In genomic region chr15:45291822-45292582, GRCh38 we compare ENCODE assay signal across 1 cellular context.
A peak's percentile ranks its signal among the peaks of the same experiment; 100 is the strongest.
TF ChIP-seq lines count a peak whose summit lies in the region.

No MANE protein-coding gene starts in this region.

TF ChIP-seq in HepG2, 621 proteins besides CTCF, POLR2A, EP300 and RAD21 (continued from another document):
- TF ChIP-seq, protein P1, sequence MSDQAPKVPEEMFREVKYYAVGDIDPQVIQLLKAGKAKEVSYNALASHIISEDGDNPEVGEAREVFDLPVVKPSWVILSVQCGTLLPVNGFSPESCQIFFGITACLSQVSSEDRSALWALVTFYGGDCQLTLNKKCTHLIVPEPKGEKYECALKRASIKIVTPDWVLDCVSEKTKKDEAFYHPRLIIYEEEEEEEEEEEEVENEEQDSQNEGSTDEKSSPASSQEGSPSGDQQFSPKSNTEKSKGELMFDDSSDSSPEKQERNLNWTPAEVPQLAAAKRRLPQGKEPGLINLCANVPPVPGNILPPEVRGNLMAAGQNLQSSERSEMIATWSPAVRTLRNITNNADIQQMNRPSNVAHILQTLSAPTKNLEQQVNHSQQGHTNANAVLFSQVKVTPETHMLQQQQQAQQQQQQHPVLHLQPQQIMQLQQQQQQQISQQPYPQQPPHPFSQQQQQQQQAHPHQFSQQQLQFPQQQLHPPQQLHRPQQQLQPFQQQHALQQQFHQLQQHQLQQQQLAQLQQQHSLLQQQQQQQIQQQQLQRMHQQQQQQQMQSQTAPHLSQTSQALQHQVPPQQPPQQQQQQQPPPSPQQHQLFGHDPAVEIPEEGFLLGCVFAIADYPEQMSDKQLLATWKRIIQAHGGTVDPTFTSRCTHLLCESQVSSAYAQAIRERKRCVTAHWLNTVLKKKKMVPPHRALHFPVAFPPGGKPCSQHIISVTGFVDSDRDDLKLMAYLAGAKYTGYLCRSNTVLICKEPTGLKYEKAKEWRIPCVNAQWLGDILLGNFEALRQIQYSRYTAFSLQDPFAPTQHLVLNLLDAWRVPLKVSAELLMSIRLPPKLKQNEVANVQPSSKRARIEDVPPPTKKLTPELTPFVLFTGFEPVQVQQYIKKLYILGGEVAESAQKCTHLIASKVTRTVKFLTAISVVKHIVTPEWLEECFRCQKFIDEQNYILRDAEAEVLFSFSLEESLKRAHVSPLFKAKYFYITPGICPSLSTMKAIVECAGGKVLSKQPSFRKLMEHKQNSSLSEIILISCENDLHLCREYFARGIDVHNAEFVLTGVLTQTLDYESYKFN (CRISPR knock-in tag; conservative IDR thresholded peaks at IDR 0.05), result 0 out of 2 replicates have a peak, but pooled peaks have one; percentile 17
- TF ChIP-seq ZNF616 (CRISPR knock-in tag; IDR thresholded peaks at IDR 0.05; ENCODE audit: low read depth), result no peak
- no peak for TF ChIP-seq ZNF660 (CRISPR knock-in tag; IDR thresholded peaks at IDR 0.05; ENCODE audit: borderline replicate concordance, low read depth)
- TF ChIP-seq TSC22D2 (CRISPR knock-in tag; IDR thresholded peaks at IDR 0.05; ENCODE audit: borderline replicate concordance), result no peak
- no peak for TF ChIP-seq TARDBP (CRISPR knock-in tag; IDR thresholded peaks at IDR 0.05)
- TF ChIP-seq, protein P2, sequence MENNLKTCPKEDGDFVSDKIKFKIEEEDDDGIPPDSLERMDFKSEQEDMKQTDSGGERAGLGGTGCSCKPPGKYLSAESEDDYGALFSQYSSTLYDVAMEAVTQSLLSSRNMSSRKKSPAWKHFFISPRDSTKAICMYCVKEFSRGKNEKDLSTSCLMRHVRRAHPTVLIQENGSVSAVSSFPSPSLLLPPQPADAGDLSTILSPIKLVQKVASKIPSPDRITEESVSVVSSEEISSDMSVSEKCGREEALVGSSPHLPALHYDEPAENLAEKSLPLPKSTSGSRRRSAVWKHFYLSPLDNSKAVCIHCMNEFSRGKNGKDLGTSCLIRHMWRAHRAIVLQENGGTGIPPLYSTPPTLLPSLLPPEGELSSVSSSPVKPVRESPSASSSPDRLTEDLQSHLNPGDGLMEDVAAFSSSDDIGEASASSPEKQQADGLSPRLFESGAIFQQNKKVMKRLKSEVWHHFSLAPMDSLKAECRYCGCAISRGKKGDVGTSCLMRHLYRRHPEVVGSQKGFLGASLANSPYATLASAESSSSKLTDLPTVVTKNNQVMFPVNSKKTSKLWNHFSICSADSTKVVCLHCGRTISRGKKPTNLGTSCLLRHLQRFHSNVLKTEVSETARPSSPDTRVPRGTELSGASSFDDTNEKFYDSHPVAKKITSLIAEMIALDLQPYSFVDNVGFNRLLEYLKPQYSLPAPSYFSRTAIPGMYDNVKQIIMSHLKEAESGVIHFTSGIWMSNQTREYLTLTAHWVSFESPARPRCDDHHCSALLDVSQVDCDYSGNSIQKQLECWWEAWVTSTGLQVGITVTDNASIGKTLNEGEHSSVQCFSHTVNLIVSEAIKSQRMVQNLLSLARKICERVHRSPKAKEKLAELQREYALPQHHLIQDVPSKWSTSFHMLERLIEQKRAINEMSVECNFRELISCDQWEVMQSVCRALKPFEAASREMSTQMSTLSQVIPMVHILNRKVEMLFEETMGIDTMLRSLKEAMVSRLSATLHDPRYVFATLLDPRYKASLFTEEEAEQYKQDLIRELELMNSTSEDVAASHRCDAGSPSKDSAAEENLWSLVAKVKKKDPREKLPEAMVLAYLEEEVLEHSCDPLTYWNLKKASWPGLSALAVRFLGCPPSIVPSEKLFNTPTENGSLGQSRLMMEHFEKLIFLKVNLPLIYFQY (CRISPR knock-in tag; IDR thresholded peaks at IDR 0.05; ENCODE audit: borderline replicate concordance), result no peak
- TF ChIP-seq MXI1 (IDR thresholded peaks at IDR 0.05; ENCODE audit: borderline replicate concordance, low read depth, low read length), result no peak
- no peak for TF ChIP-seq HDAC6 (IDR thresholded peaks at IDR 0.05; ENCODE audit: low read depth, low read length)
- TF ChIP-seq RORA (CRISPR knock-in tag; IDR thresholded peaks at IDR 0.05), result no peak
- TF ChIP-seq, protein P3, sequence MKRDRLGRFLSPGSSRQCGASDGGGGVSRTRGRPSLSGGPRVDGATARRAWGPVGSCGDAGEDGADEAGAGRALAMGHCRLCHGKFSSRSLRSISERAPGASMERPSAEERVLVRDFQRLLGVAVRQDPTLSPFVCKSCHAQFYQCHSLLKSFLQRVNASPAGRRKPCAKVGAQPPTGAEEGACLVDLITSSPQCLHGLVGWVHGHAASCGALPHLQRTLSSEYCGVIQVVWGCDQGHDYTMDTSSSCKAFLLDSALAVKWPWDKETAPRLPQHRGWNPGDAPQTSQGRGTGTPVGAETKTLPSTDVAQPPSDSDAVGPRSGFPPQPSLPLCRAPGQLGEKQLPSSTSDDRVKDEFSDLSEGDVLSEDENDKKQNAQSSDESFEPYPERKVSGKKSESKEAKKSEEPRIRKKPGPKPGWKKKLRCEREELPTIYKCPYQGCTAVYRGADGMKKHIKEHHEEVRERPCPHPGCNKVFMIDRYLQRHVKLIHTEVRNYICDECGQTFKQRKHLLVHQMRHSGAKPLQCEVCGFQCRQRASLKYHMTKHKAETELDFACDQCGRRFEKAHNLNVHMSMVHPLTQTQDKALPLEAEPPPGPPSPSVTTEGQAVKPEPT (CRISPR knock-in tag; IDR thresholded peaks at IDR 0.05; ENCODE audit: low read depth), result no peak
- TF ChIP-seq KMT2B (CRISPR knock-in tag; IDR thresholded peaks at IDR 0.05), result no peak
- TF ChIP-seq FOXP1 (IDR thresholded peaks at IDR 0.05), result no peak
- TF ChIP-seq FOXP1 (CRISPR knock-in tag; IDR thresholded peaks at IDR 0.05), result no peak
- no peak for TF ChIP-seq NCOA5 (CRISPR knock-in tag; IDR thresholded peaks at IDR 0.05)
- no peak for TF ChIP-seq SP4 (CRISPR knock-in tag; IDR thresholded peaks at IDR 0.05)
- no peak for TF ChIP-seq MEIS2 (CRISPR knock-in tag; IDR thresholded peaks at IDR 0.05)
TF ChIP-seq in HepG2: peak in this region for 4.
